In the genomic region with DNA sequence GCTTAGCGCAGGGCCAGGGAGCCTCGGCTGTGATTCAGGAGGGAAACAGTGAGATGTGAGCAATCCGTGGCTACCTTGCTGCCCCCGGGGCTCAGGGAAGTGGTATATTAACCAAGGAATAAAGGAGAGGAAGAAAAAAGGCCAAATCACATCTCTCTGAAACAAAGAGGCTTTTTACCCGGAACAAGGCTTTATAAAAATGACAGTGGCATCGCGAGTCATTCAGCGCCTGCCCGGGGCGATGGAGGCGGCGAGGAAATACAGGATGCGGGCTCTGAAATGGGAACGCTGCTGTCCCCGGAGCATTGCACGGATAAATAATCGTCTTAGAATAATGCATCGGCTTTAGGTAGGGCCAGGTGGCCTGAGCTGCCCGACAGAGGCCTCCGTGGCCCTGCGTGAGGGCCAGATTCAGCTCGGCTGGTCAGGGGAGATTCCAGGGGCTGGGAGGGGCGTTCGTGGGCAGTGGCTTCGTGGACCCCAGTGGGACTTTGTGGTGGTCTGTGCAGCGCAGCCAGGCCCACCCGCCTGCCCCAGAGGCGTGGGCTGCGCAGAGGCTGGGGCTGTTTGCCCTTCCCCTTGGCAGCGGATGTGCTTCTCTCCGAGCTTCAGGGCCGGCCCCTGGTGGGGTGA, we compare ENCODE assay signal across 11 cellular contexts.
"Had no signal": no experiment of that assay in that cellular context is flagged by ENCODE, and none has a peak within 500 bp of the region (broad histone marks: within the 10 kb centered on the region; RNA-seq: fewer than 3 reads in every experiment).

No MANE protein-coding gene starts in this region.

- H3K36me3 ChIP-seq: transverse colon had no signal

- H3K4me3 ChIP-seq: transverse colon had no signal

- H3K9me3 Mint-ChIP-seq: activated naive CD4-positive, alpha-beta T cell treated with anti-CD3 and anti-CD28 coated beads, Interleukin-2, amount 10 ng/mL, durations not matched to agents 7 days and 5 days; activated T-helper 2 cell treated with anti-CD3 and anti-CD28 coated beads, Interferon-gamma antibody, Interleukin-2, Interleukin-4, amounts not matched to agents 10 μg/mL and 5 μg/mL and 100 μg/mL, durations not matched to agents 14 hours and 24 hours and 36 hours; natural killer cell; stimulated activated naive CD8-positive, alpha-beta T cell treated with anti-CD3 and anti-CD28 coated beads, Interleukin-15, amount 100 ng/mL, for 72 hours; T-helper 1 cell treated with Interleukin-12 subunit alpha and Interleukin-12 subunit beta and Interleukin-4 antibody, amounts not matched to agents 30 μg/mL and 1 μg/mL, for 36 hours had no signal

- H3K27me3 ChIP-seq: transverse colon had no signal

- ATAC-seq: esophagus mucosa; left cardiac atrium; natural killer cell; stimulated activated naive CD8-positive, alpha-beta T cell treated with anti-CD3 and anti-CD28 coated beads, Interleukin-15, amount 100 ng/mL, for 72 hours had no signal

- H3K4me3 Mint-ChIP-seq: activated naive CD4-positive, alpha-beta T cell treated with anti-CD3 and anti-CD28 coated beads, Interleukin-2, amount 10 ng/mL, durations not matched to agents 7 days and 5 days; natural killer cell; stimulated activated naive CD8-positive, alpha-beta T cell treated with anti-CD3 and anti-CD28 coated beads, Interleukin-15, amount 100 ng/mL, for 72 hours; T-helper 1 cell treated with Interleukin-12 subunit alpha and Interleukin-12 subunit beta and Interleukin-4 antibody, amounts not matched to agents 30 μg/mL and 1 μg/mL, for 36 hours had no signal

- H3K9me3 ChIP-seq: transverse colon had no signal

- H3K27ac Mint-ChIP-seq: activated naive CD4-positive, alpha-beta T cell treated with anti-CD3 and anti-CD28 coated beads, Interleukin-2, amount 10 ng/mL, durations not matched to agents 7 days and 5 days; activated T-helper 2 cell treated with anti-CD3 and anti-CD28 coated beads, Interferon-gamma antibody, Interleukin-2, Interleukin-4, amounts not matched to agents 10 μg/mL and 5 μg/mL and 100 μg/mL, durations not matched to agents 14 hours and 24 hours and 36 hours; natural killer cell; stimulated activated naive CD8-positive, alpha-beta T cell treated with anti-CD3 and anti-CD28 coated beads, Interleukin-15, amount 100 ng/mL, for 72 hours; T-helper 1 cell treated with Interleukin-12 subunit alpha and Interleukin-12 subunit beta and Interleukin-4 antibody, amounts not matched to agents 30 μg/mL and 1 μg/mL, for 36 hours had no signal

- H3K4me1 Mint-ChIP-seq: activated naive CD4-positive, alpha-beta T cell treated with anti-CD3 and anti-CD28 coated beads, Interleukin-2, amount 10 ng/mL, durations not matched to agents 7 days and 5 days; stimulated activated naive CD8-positive, alpha-beta T cell treated with anti-CD3 and anti-CD28 coated beads, Interleukin-15, amount 100 ng/mL, for 72 hours had no signal

- DNase-seq: activated naive CD4-positive, alpha-beta T cell treated with anti-CD3 and anti-CD28 coated beads, Interleukin-2, amount 10 ng/mL, durations not matched to agents 7 days and 5 days; dorsolateral prefrontal cortex; left cardiac atrium; natural killer cell; stimulated activated CD4-positive, alpha-beta T cell treated with anti-CD3 and anti-CD28 coated beads, Interleukin-15, amount 100 ng/mL, for 24 hours; stimulated activated CD4-positive, alpha-beta T cell treated with anti-CD3 and anti-CD28 coated beads, Interleukin-4, amount 100 ng/mL, for 24 hours; stimulated activated naive CD8-positive, alpha-beta T cell treated with anti-CD3 and anti-CD28 coated beads, Interleukin-15, amount 100 ng/mL, for 72 hours; transverse colon had no signal

- H3K27ac ChIP-seq: transverse colon had no signal

- H3K36me3 Mint-ChIP-seq: activated naive CD4-positive, alpha-beta T cell treated with anti-CD3 and anti-CD28 coated beads, Interleukin-2, amount 10 ng/mL, durations not matched to agents 7 days and 5 days; natural killer cell had no signal
